Comparison of ENCODE assay signal across 22 cellular contexts in the genomic region with DNA sequence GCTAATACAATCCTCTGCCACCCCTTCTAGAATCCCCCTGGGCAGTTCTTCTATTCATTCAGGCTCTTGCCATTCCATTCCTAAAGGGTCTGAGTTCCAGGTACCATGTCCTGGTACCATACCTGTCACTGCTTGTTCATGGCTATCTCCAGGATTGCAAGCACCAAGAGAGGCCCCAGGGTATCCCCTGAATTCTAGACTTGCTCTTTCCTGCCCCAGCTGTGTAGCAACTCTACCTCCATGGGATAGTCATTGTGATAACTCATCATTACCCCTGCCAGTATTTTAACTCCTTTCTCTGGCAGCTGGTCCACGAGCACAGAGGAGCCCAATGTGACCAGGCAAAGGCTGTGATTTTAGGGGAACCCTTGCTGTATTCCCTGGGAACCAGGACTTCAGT.
"Had no signal": no experiment of that assay in that cellular context is flagged by ENCODE, and none has a peak within 500 bp of the region (broad histone marks: within the 10 kb centered on the region; RNA-seq: fewer than 3 reads in every experiment).

No MANE protein-coding gene starts in this region.

- DNase-seq: activated B cell treated with CpG ODN at 0.5 μM for 24 hours; activated CD4-positive, alpha-beta T cell treated with anti-CD3 and anti-CD28 coated beads for 36 hours; activated CD8-positive, alpha-beta memory T cell treated with anti-CD3 and anti-CD28 coated beads, Interleukin-2, amount 10 ng/mL, durations not matched to agents 7 days and 5 days; activated CD8-positive, alpha-beta T cell treated with anti-CD3 and anti-CD28 coated beads, Interleukin-2, amount 10 ng/mL, durations not matched to agents 7 days and 5 days; activated effector memory CD4-positive, alpha-beta T cell treated with Interleukin-2 at 50 U/mL for 16 hours; activated naive CD4-positive, alpha-beta T cell treated with Interleukin-2 at 50 U/mL for 16 hours; activated T-cell treated with anti-CD3 and anti-CD28 coated beads, Interleukin-2, amount 50 U/mL, for 48 hours; anterior cingulate cortex; cerebellar nuclear complex; colonic mucosa; effector CD8-positive, alpha-beta T cell; foreskin melanocyte; heart right ventricle; kidney glomerular epithelial cell; left ventricle myocardium inferior; stimulated activated CD4-positive, alpha-beta T cell treated with anti-CD3 and anti-CD28 coated beads, Interleukin-2, amount 100 ng/mL, for 48 hours; stimulated activated naive CD4-positive, alpha-beta T cell treated with Interleukin-2 at 50 U/mL for 16 hours; T-helper 1 cell; testis; transverse colon had no signal

- H3K9me3 ChIP-seq: colonic mucosa, heart right ventricle, left ventricle myocardium inferior, testis, transverse colon had no signal

- H3K4me1 ChIP-seq: colonic mucosa, testis, transverse colon had no signal

- H3K27ac ChIP-seq: cardiac muscle cell, colonic mucosa, heart right ventricle, left ventricle myocardium inferior, testis, transverse colon had no signal

- H3K36me3 ChIP-seq: cardiac muscle cell, colonic mucosa, heart right ventricle, left ventricle myocardium inferior, transverse colon had no signal

- ATAC-seq: activated CD4-positive, alpha-beta T cell treated with anti-CD3 and anti-CD28 coated beads for 36 hours; activated CD8-positive, alpha-beta memory T cell treated with anti-CD3 and anti-CD28 coated beads, Interleukin-2, amount 10 ng/mL, durations not matched to agents 7 days and 5 days; activated CD8-positive, alpha-beta T cell treated with anti-CD3 and anti-CD28 coated beads, Interleukin-2, amount 10 ng/mL, durations not matched to agents 7 days and 5 days had no signal

- H3K4me3 ChIP-seq: cardiac muscle cell, colonic mucosa, heart right ventricle, left ventricle myocardium inferior, lung, testis, transverse colon had no signal

- H3K27me3 ChIP-seq: cardiac muscle cell, colonic mucosa, heart right ventricle, testis, transverse colon had no signal
